Comparison of ENCODE assay signal across 20 cellular contexts in genomic region chr6:76004202-76004601, GRCh38.
A peak's percentile ranks its signal among the peaks of the same experiment; 100 is the strongest.
DNase-seq lines count a peak whose midpoint lies in the region; ATAC-seq and TF ChIP-seq lines count a peak whose summit lies in the region.
"Had no signal": no experiment of that assay in that cellular context is flagged by ENCODE, and none has a peak within 500 bp of the region (broad histone marks: within the 10 kb centered on the region; RNA-seq: fewer than 3 reads in every experiment).

No MANE protein-coding gene starts in this region.

- H3K4me3 ChIP-seq in neural progenitor cell = no peak overlapping the region
- H3K4me3 ChIP-seq in breast epithelium = no peak overlapping the region
- no peak overlapping the region for H3K4me3 ChIP-seq in upper lobe of left lung
- H3K4me3 ChIP-seq: hepatocyte, mucosa of descending colon had no signal

- intact Hi-C loops in CD14-positive monocyte (cut with micrococcal nuclease) (no loop called here), breast epithelium (cut with DNase I; ENCODE audit: low total_unique reads) (no loop called here)

- H3K4me3 Mint-ChIP-seq in neural progenitor cell (no peak overlapping the region), CD14-positive monocyte (no peak overlapping the region), glutamatergic neuron (ENCODE audit: unreplicated experiment) (no peak overlapping the region)
- H3K4me3 Mint-ChIP-seq: activated naive CD4-positive, alpha-beta T cell treated with anti-CD3 and anti-CD28 coated beads, Interleukin-2, amount 10 ng/mL, durations not matched to agents 7 days and 5 days; CD4-positive, alpha-beta memory T cell had no signal

- no peaks in the 10 kb centered on the region for H4K20me1 ChIP-seq in neural progenitor cell (ENCODE audit: low read depth)

- peak overlapping the region; percentile 24 for H3K4me2 ChIP-seq in neural progenitor cell
- H3K4me2 ChIP-seq: hepatocyte had no signal

- H3K36me3 ChIP-seq in neural progenitor cell (no peaks in the 10 kb centered on the region), breast epithelium (no peaks in the 10 kb centered on the region), upper lobe of left lung (no peaks in the 10 kb centered on the region)

- H2AFZ ChIP-seq in neural progenitor cell (replicated peaks) = no peak overlapping the region
- H2AFZ ChIP-seq: hepatocyte had no signal

- no peaks in the 10 kb centered on the region for H3F3A ChIP-seq in neural progenitor cell (ENCODE audit: low read depth)

- H3K4me1 ChIP-seq in neural progenitor cell = peaks cover 38% of the 10 kb centered on the region
- H3K4me1 ChIP-seq in breast epithelium = no peaks in the 10 kb centered on the region
- H3K4me1 ChIP-seq in upper lobe of left lung = no peaks in the 10 kb centered on the region

- H3K4me1 Mint-ChIP-seq in neural progenitor cell (peaks cover 4% of the 10 kb centered on the region), CD14-positive monocyte (no peaks in the 10 kb centered on the region), glutamatergic neuron (ENCODE audit: low read depth, unreplicated experiment) (no peaks in the 10 kb centered on the region)
- H3K4me1 Mint-ChIP-seq: activated naive CD4-positive, alpha-beta T cell treated with anti-CD3 and anti-CD28 coated beads, Interleukin-2, amount 10 ng/mL, durations not matched to agents 7 days and 5 days; CD4-positive, alpha-beta memory T cell had no signal

- H3K9ac ChIP-seq in neural progenitor cell = no peak overlapping the region

- H3K27ac ChIP-seq in neural progenitor cell (no peak overlapping the region), breast epithelium (no peak overlapping the region), upper lobe of left lung (no peak overlapping the region)
- H3K27ac ChIP-seq: hepatocyte had no signal

- no peaks in the 10 kb centered on the region for H3K9me3 Mint-ChIP-seq in neural progenitor cell
- H3K9me3 Mint-ChIP-seq in CD14-positive monocyte = peaks cover 0 to 7% (median 0%) of the 10 kb centered on the region in 7 donors
- no peaks in the 10 kb centered on the region for H3K9me3 Mint-ChIP-seq in glutamatergic neuron (ENCODE audit: unreplicated experiment)
- H3K9me3 Mint-ChIP-seq: activated naive CD4-positive, alpha-beta T cell treated with anti-CD3 and anti-CD28 coated beads, Interleukin-2, amount 10 ng/mL, durations not matched to agents 7 days and 5 days had no signal

- no peaks in the 10 kb centered on the region for H3K79me2 ChIP-seq in neural progenitor cell (ENCODE audit: low read depth)
- H3K79me2 ChIP-seq: hepatocyte had no signal

- no peaks in the 10 kb centered on the region for H3K27me3 ChIP-seq in neural progenitor cell
- no peaks in the 10 kb centered on the region for H3K27me3 ChIP-seq in breast epithelium
- no peaks in the 10 kb centered on the region for H3K27me3 ChIP-seq in upper lobe of left lung
- H3K27me3 ChIP-seq: hepatocyte had no signal

- ATAC-seq in GM18870 (IDR thresholded peaks at IDR 0.05; ENCODE audit: unreplicated experiment) (peak; percentile 80), HG02588 (IDR thresholded peaks at IDR 0.05; ENCODE audit: unreplicated experiment) (peak; percentile 85), HG03064 (IDR thresholded peaks at IDR 0.05; ENCODE audit: low read depth, unreplicated experiment) (peak; percentile 61), upper lobe of left lung (ENCODE audit: low FRiP score in 2 of 2) (no peak)
- ATAC-seq: mucosa of descending colon, SK-N-SH treated with all-trans-retinoic acid at 6 μM for 48 hours had no signal

- TF ChIP-seq CTCF in neural progenitor cell (IDR thresholded peaks at IDR 0.05) (no peak), CD14-positive monocyte (IDR thresholded peaks at IDR 0.05) (no peak), breast epithelium (IDR thresholded peaks at IDR 0.05) (no peak), upper lobe of left lung (IDR thresholded peaks at IDR 0.05) (no peak), glutamatergic neuron (IDR thresholded peaks at IDR 0.05; ENCODE audit: partially characterized antibody, unreplicated experiment) (no peak)

- TF ChIP-seq POLR2A in breast epithelium (IDR thresholded peaks at IDR 0.05) (no peak), upper lobe of left lung (IDR thresholded peaks at IDR 0.05) (no peak)

- no peaks in the 10 kb centered on the region for H3K9me3 ChIP-seq in neural progenitor cell (ENCODE audit: low read depth)
- no peaks in the 10 kb centered on the region for H3K9me3 ChIP-seq in breast epithelium
- H3K9me3 ChIP-seq in upper lobe of left lung = no peaks in the 10 kb centered on the region
- H3K9me3 ChIP-seq: mucosa of descending colon had no signal

- H3K27ac Mint-ChIP-seq in neural progenitor cell (no peak overlapping the region), CD14-positive monocyte (no peak overlapping the region), glutamatergic neuron (ENCODE audit: unreplicated experiment) (no peak overlapping the region)
- H3K27ac Mint-ChIP-seq: activated naive CD4-positive, alpha-beta T cell treated with anti-CD3 and anti-CD28 coated beads, Interleukin-2, amount 10 ng/mL, durations not matched to agents 7 days and 5 days; CD4-positive, alpha-beta memory T cell had no signal

- DNase-seq in neural progenitor cell (ENCODE audit: low spot score) = no peak
- no peak for DNase-seq in CD14-positive monocyte (ENCODE audit: low spot score)
- DNase-seq in breast epithelium (ENCODE audit: low spot score in 2 of 2) = no peak
- no peak for DNase-seq in upper lobe of left lung
- no peak for DNase-seq in glutamatergic neuron
- DNase-seq: activated naive CD4-positive, alpha-beta T cell treated with anti-CD3 and anti-CD28 coated beads, Interleukin-2, amount 10 ng/mL, durations not matched to agents 7 days and 5 days; activated T-cell treated with anti-CD3 and anti-CD28 coated beads, Interleukin-2, amount 50 U/mL, for 48 hours; anterior cingulate cortex; CD4-positive, alpha-beta memory T cell; central memory CD4-positive, alpha-beta T cell; GF-D8; mucosa of descending colon; NCI-H1092 treated with DMSO at 0.1 percent for 48 hours; NCI-H446 treated with DMSO at 0.1 percent for 48 hours; T-helper 9 cell had no signal

- TF ChIP-seq EP300 in upper lobe of left lung (IDR thresholded peaks at IDR 0.05) = no peak

- 76% methylated on average over 2 of the region's 2 CpGs for WGBS in upper lobe of left lung, 2 donors

- H3K27me3 Mint-ChIP-seq in neural progenitor cell (ENCODE audit: insufficient read depth, low read depth) (no peaks in the 10 kb centered on the region), CD14-positive monocyte (ENCODE audit: low read depth in 3 of 3) (no peaks in the 10 kb centered on the region), glutamatergic neuron (ENCODE audit: unreplicated experiment) (no peaks in the 10 kb centered on the region)
- H3K27me3 Mint-ChIP-seq: activated naive CD4-positive, alpha-beta T cell treated with anti-CD3 and anti-CD28 coated beads, Interleukin-2, amount 10 ng/mL, durations not matched to agents 7 days and 5 days; CD4-positive, alpha-beta memory T cell had no signal

- H3K36me3 Mint-ChIP-seq in neural progenitor cell (no peaks in the 10 kb centered on the region), CD14-positive monocyte (no peaks in the 10 kb centered on the region), glutamatergic neuron (ENCODE audit: unreplicated experiment) (no peaks in the 10 kb centered on the region)
- H3K36me3 Mint-ChIP-seq: activated naive CD4-positive, alpha-beta T cell treated with anti-CD3 and anti-CD28 coated beads, Interleukin-2, amount 10 ng/mL, durations not matched to agents 7 days and 5 days; CD4-positive, alpha-beta memory T cell had no signal

Comparison
In these comparisons a context has a peak if more than half of its experiments do, and no peak if none do; other contexts are left out.
1. ATAC-seq: peak in GM18870 (single experiment), HG02588 (single experiment) and HG03064 (single experiment); none in upper lobe of left lung (0 of 2).